In the genomic region with DNA sequence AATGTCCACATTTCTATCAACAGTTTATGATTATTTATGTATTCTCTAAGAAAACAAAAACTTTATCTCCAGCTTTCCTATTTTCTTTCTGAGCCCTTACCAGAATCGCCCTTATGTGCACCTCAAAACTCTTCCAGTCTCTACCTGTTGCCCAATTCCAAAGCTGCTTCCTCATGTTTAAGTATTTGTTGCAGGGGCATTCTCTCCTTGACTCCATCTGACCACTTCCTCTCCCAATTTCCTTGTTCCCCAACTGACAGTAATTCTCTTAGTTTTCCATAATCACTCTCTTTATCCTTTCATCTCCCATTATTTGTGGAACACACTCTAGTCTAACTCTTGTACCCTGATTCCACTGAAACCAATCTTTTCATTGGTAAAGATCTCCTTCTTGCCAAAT, we compare ENCODE assay signal across 27 cellular contexts.
DNase-seq lines count a peak whose midpoint lies in the region; ATAC-seq and TF ChIP-seq lines count a peak whose summit lies in the region.
"Had no signal": no experiment of that assay in that cellular context is flagged by ENCODE, and none has a peak within 500 bp of the region (broad histone marks: within the 10 kb centered on the region; RNA-seq: fewer than 3 reads in every experiment).

No MANE protein-coding gene starts in this region.

- no TSS peak for BruUV-seq in PC-9 (replicated peaks; lab: Mats Ljungman, UMichigan)

- no peak overlapping the region for H3K4me3 Mint-ChIP-seq in activated T-cell treated with anti-CD3 and anti-CD28 coated beads, Interleukin-2, amount 50 U/mL, for 72 hours
- no peak overlapping the region for H3K4me3 Mint-ChIP-seq in CD4-positive, alpha-beta memory T cell
- H3K4me3 Mint-ChIP-seq in stimulated activated effector memory CD8-positive, alpha-beta T cell treated with anti-CD3 and anti-CD28 coated beads, Interleukin-12 subunit alpha, Interleukin-12 subunit beta, amount 100 ng/mL, for 72 hours = no peak overlapping the region
- H3K4me3 Mint-ChIP-seq: activated CD4-positive, alpha-beta memory T cell treated with anti-CD3 and anti-CD28 coated beads for 36 hours; CD8-positive, alpha-beta T cell; endodermal cell; naive B cell; stimulated activated naive CD8-positive, alpha-beta T cell treated with anti-CD3 and anti-CD28 coated beads, Interleukin-15, Interleukin-2, amounts not matched to agents 100 ng/mL and 50 ng/mL, for 24 hours had no signal

- peaks cover 5% of the 10 kb centered on the region; the same call in 1 of the 2 replicates for H3F3A ChIP-seq in PC-9 (ENCODE audit: insufficient read depth, low read depth)

- no peak for ATAC-seq in activated T-cell treated with anti-CD3 and anti-CD28 coated beads, Interleukin-2, amount 50 U/mL, for 72 hours (replicated peaks in 1 of 2)
- no peak for ATAC-seq in stimulated activated effector memory CD8-positive, alpha-beta T cell treated with anti-CD3 and anti-CD28 coated beads, Interleukin-12 subunit alpha, Interleukin-12 subunit beta, amount 100 ng/mL, for 72 hours
- ATAC-seq: activated CD4-positive, CD25-positive, alpha-beta regulatory T cell treated with anti-CD3 and anti-CD28 coated beads, Interleukin-2, amount 50 U/mL, for 24 hours; CD8-positive, alpha-beta T cell; gastroesophageal sphincter had no signal

- no peak overlapping the region for H2AFZ ChIP-seq in PC-9

- no peaks in the 10 kb centered on the region for H3K9me3 Mint-ChIP-seq in activated T-cell treated with anti-CD3 and anti-CD28 coated beads, Interleukin-2, amount 50 U/mL, for 72 hours
- peaks cover 0 to 3% (median 0%) of the 10 kb centered on the region in 8 donors for H3K9me3 Mint-ChIP-seq in CD4-positive, alpha-beta memory T cell
- peaks cover 2% of the 10 kb centered on the region for H3K9me3 Mint-ChIP-seq in stimulated activated effector memory CD8-positive, alpha-beta T cell treated with anti-CD3 and anti-CD28 coated beads, Interleukin-12 subunit alpha, Interleukin-12 subunit beta, amount 100 ng/mL, for 72 hours
- H3K9me3 Mint-ChIP-seq: activated CD4-positive, alpha-beta memory T cell treated with anti-CD3 and anti-CD28 coated beads for 36 hours; CD8-positive, alpha-beta T cell; stimulated activated naive CD8-positive, alpha-beta T cell treated with anti-CD3 and anti-CD28 coated beads, Interleukin-15, Interleukin-2, amounts not matched to agents 100 ng/mL and 50 ng/mL, for 24 hours had no signal

- no peak overlapping the region for H3K4me2 ChIP-seq in PC-9

- peaks cover 17% of the 10 kb centered on the region for H3K4me1 ChIP-seq in PC-9 (replicated peaks; ENCODE audit: insufficient read depth)
- H3K4me1 ChIP-seq in CD4-positive, alpha-beta memory T cell (ENCODE audit: insufficient read depth, low read length) = no peaks in the 10 kb centered on the region
- H3K4me1 ChIP-seq: vagina had no signal

- H3K27me3 Mint-ChIP-seq in activated T-cell treated with anti-CD3 and anti-CD28 coated beads, Interleukin-2, amount 50 U/mL, for 72 hours (ENCODE audit: low read depth) = peaks cover 24% of the 10 kb centered on the region
- H3K27me3 Mint-ChIP-seq in CD4-positive, alpha-beta memory T cell = peaks cover 14 to 18% of the 10 kb centered on the region in 2 donors

- H3K9me3 ChIP-seq in PC-9 (ENCODE audit: insufficient read depth, low read depth) = no peaks in the 10 kb centered on the region; the same call in 1 of the 2 replicates
- H3K9me3 ChIP-seq in CD4-positive, alpha-beta memory T cell (ENCODE audit: control insufficient read depth in 1 of 2, low read length in 2 of 2) = no peaks in the 10 kb centered on the region
- H3K9me3 ChIP-seq: vagina had no signal

- no peaks in the 10 kb centered on the region for H3K9me2 ChIP-seq in PC-9 (ENCODE audit: insufficient read depth)

- no peaks in the 10 kb centered on the region for H3K27me3 ChIP-seq in PC-9 (ENCODE audit: insufficient read depth, low read depth)
- H3K27me3 ChIP-seq in CD4-positive, alpha-beta memory T cell (ENCODE audit: insufficient read depth, low read length) = no peaks in the 10 kb centered on the region
- H3K27me3 ChIP-seq: gastroesophageal sphincter, vagina had no signal

- POLR2A ChIA-PET in PC-9 (lab: Charles Lee; ENCODE audit: unreplicated experiment) = no interaction called here
- POLR2A ChIA-PET in CD4-positive, alpha-beta memory T cell (lab: Charles Lee; ENCODE audit: partially characterized antibody) = no interaction called here

- no peaks in the 10 kb centered on the region for H4K20me1 ChIP-seq in PC-9 (ENCODE audit: insufficient read depth)

- peaks cover 20% of the 10 kb centered on the region for H3K4me1 Mint-ChIP-seq in activated T-cell treated with anti-CD3 and anti-CD28 coated beads, Interleukin-2, amount 50 U/mL, for 72 hours (ENCODE audit: low read depth)
- no peaks in the 10 kb centered on the region for H3K4me1 Mint-ChIP-seq in CD4-positive, alpha-beta memory T cell
- no peaks in the 10 kb centered on the region for H3K4me1 Mint-ChIP-seq in stimulated activated effector memory CD8-positive, alpha-beta T cell treated with anti-CD3 and anti-CD28 coated beads, Interleukin-12 subunit alpha, Interleukin-12 subunit beta, amount 100 ng/mL, for 72 hours

- DNase-seq in activated T-cell treated with anti-CD3 and anti-CD28 coated beads, Interleukin-2, amount 50 U/mL, for 72 hours = no peak
- no peak for DNase-seq in activated T-cell treated with anti-CD3 and anti-CD28 coated beads, Interleukin-2, amount 50 U/mL, for 1 hour
- DNase-seq in PC-9 (no peak), epithelial cell of prostate (ENCODE audit: low read depth, low spot score) (no peak), mesenteric fat pad (ENCODE audit: low spot score) (no peak)
- no peak for DNase-seq in CD4-positive, alpha-beta memory T cell
- no peak for DNase-seq in activated CD4-positive, alpha-beta T cell treated with anti-CD3 and anti-CD28 coated beads for 48 hours
- DNase-seq in stimulated activated effector memory CD8-positive, alpha-beta T cell treated with anti-CD3 and anti-CD28 coated beads, Interleukin-12 subunit alpha, Interleukin-12 subunit beta, amount 100 ng/mL, for 72 hours (ENCODE audit: low spot score in 2 of 2) = no peak
- DNase-seq: activated CD4-positive, alpha-beta memory T cell treated with anti-CD3 and anti-CD28 coated beads for 36 hours; activated CD8-positive, alpha-beta memory T cell treated with anti-CD3 and anti-CD28 coated beads, Interleukin-2, amount 50 U/mL, for 4 hours; CD8-positive, alpha-beta T cell; cortex of kidney; DMS53; endodermal cell; GDM1; hippocampal formation; naive B cell; NCI-H1105 treated with DMSO at 0.1 percent for 48 hours; NCI-H2029 treated with DMSO at 0.1 percent for 48 hours; NCI-H526 treated with DMSO at 0.1 percent for 48 hours; RPMI8226 had no signal

- TF ChIP-seq CTCF in PC-9 (conservative IDR thresholded peaks at IDR 0.05) = no peak

- no peaks in the 10 kb centered on the region for H3K36me3 Mint-ChIP-seq in activated T-cell treated with anti-CD3 and anti-CD28 coated beads, Interleukin-2, amount 50 U/mL, for 72 hours (ENCODE audit: insufficient read depth in 2 of 2)
- H3K36me3 Mint-ChIP-seq in CD4-positive, alpha-beta memory T cell = no peaks in the 10 kb centered on the region
- no peaks in the 10 kb centered on the region for H3K36me3 Mint-ChIP-seq in stimulated activated effector memory CD8-positive, alpha-beta T cell treated with anti-CD3 and anti-CD28 coated beads, Interleukin-12 subunit alpha, Interleukin-12 subunit beta, amount 100 ng/mL, for 72 hours
- H3K36me3 Mint-ChIP-seq: activated CD4-positive, alpha-beta memory T cell treated with anti-CD3 and anti-CD28 coated beads for 36 hours; activated naive CD4-positive, alpha-beta T cell treated with anti-CD3 and anti-CD28 coated beads, Interleukin-2, amount 50 U/mL, for 72 hours; CD8-positive, alpha-beta T cell; naive B cell had no signal

- H3K36me3 ChIP-seq in PC-9 (ENCODE audit: low read depth) = no peaks in the 10 kb centered on the region
- no peaks in the 10 kb centered on the region for H3K36me3 ChIP-seq in CD4-positive, alpha-beta memory T cell (ENCODE audit: insufficient read depth, low read length)
- H3K36me3 ChIP-seq: gastroesophageal sphincter, vagina had no signal

- intact Hi-C loops in PC-9 (cut with micrococcal nuclease; ENCODE audit: unreplicated experiment) = no loop called here
- intact Hi-C loops in CD4-positive, alpha-beta memory T cell (cut with micrococcal nuclease) = no loop called here

- no peak overlapping the region for H3K4me3 ChIP-seq in PC-9
- H3K4me3 ChIP-seq in CD4-positive, alpha-beta memory T cell (ENCODE audit: low read length in 2 of 2) = no peak overlapping the region
- H3K4me3 ChIP-seq: gastroesophageal sphincter, SK-N-MC, vagina had no signal

- H3K27ac ChIP-seq in PC-9 (peak overlapping the region; percentile 51), epithelial cell of prostate (peak overlapping the region; percentile 97)
- no peak overlapping the region for H3K27ac ChIP-seq in CD4-positive, alpha-beta memory T cell (ENCODE audit: low read depth, low read length)
- H3K27ac ChIP-seq: gastroesophageal sphincter, SK-N-MC, vagina had no signal

- CTCF ChIA-PET in PC-9 (lab: Charles Lee) = interaction anchor here (0.6 kb wide), 1 partner anchor 711 kb away, joined by 3 read pairs; no protein-coding TSS in a partner anchor
- CTCF ChIA-PET in CD4-positive, alpha-beta memory T cell (lab: Charles Lee; ENCODE audit: partially characterized antibody) = interaction anchor here (1.0 kb wide), 1 partner anchor 29 kb away, joined by 3 read pairs; no protein-coding TSS in a partner anchor

- peak overlapping the region; percentile 9 for H3K27ac Mint-ChIP-seq in activated T-cell treated with anti-CD3 and anti-CD28 coated beads, Interleukin-2, amount 50 U/mL, for 72 hours
- H3K27ac Mint-ChIP-seq in CD4-positive, alpha-beta memory T cell = peak overlapping the region in 1 of 7 donors; percentile 0
- no peak overlapping the region for H3K27ac Mint-ChIP-seq in stimulated activated effector memory CD8-positive, alpha-beta T cell treated with anti-CD3 and anti-CD28 coated beads, Interleukin-12 subunit alpha, Interleukin-12 subunit beta, amount 100 ng/mL, for 72 hours
- H3K27ac Mint-ChIP-seq: activated CD4-positive, alpha-beta memory T cell treated with anti-CD3 and anti-CD28 coated beads for 36 hours; CD8-positive, alpha-beta T cell; endodermal cell; stimulated activated naive CD8-positive, alpha-beta T cell treated with anti-CD3 and anti-CD28 coated beads, Interleukin-15, Interleukin-2, amounts not matched to agents 100 ng/mL and 50 ng/mL, for 24 hours had no signal

- H3K79me2 ChIP-seq in PC-9 (ENCODE audit: low read depth) = no peaks in the 10 kb centered on the region
